In the genomic region with DNA sequence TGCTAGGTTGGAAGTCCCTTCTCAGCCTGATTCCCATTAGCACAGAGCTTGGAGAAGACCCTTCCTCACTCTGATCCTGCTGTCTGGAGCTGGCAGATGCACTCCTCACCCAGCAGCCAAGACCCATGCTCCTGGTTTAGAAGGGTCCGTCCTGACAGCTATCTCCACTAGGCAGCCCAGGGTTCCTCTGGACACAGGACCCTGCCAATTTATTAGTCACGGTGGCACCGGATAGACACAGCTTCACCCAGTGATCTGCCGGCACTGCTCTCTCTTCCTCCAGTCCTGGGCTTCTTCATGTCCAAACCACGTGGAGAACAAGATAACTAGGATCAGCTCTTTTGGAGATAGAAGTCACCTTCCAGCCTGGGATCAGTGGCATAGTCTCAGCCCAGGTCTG, we compare ENCODE assay signal across 22 cellular contexts. TPM values are rescaled to one million over a fixed set of nuclear protein-coding genes. Genes with fewer than 3 reads are reported as not detected.
A peak's percentile ranks its signal among the peaks of the same experiment; 100 is the strongest.
DNase-seq lines count a peak whose midpoint lies in the region; ATAC-seq and TF ChIP-seq lines count a peak whose summit lies in the region.
"Had no signal": no experiment of that assay in that cellular context is flagged by ENCODE, and none has a peak within 500 bp of the region (broad histone marks: within the 10 kb centered on the region; RNA-seq: fewer than 3 reads in every experiment).

No MANE protein-coding gene starts in this region.

- DNase-seq in DMS53 (lab: John Stamatoyannopoulos, UW): peak; percentile 15
- DNase-seq in DMS53 treated with DMSO at 0.1 percent for 48 hours (lab: John Stamatoyannopoulos, UW; ENCODE audit: unreplicated experiment): no peak
- no peak for DNase-seq in Karpas-422
- peak; percentile 49 for DNase-seq in cerebellum (ENCODE audit: low spot score)
- DNase-seq in NCI-H1417 (lab: John Stamatoyannopoulos, UW): no peak
- no peak for DNase-seq in inferior parietal cortex (ENCODE audit: extremely low spot score)
- DNase-seq: DMS79 treated with DMSO at 0.1 percent for 48 hours, GOT3, HCEC 1CT, Kasumi-1, NCI-H1417 treated with DMSO at 0.1 percent for 48 hours, NCI-H187, NCI-H2107, NCI-H748 treated with DMSO at 0.1 percent for 48 hours, Peyer's patch had no signal

- H3K27me3 ChIP-seq in Karpas-422 (ENCODE audit: low read length): no peaks in the 10 kb centered on the region
- H3K27me3 ChIP-seq in parathyroid adenoma (ENCODE audit: control insufficient read depth, insufficient read depth, low read length): no peaks in the 10 kb centered on the region
- H3K27me3 ChIP-seq: Peyer's patch had no signal

- no peaks in the 10 kb centered on the region for H3K79me2 ChIP-seq in Karpas-422 (ENCODE audit: low read length)
- no peaks in the 10 kb centered on the region for H3K79me2 ChIP-seq in parathyroid adenoma

- no peaks in the 10 kb centered on the region for H3K9me2 ChIP-seq in Karpas-422 (replicated peaks; ENCODE audit: insufficient read depth, low read length)

- H3K4me3 ChIP-seq in Karpas-422 (ENCODE audit: low read length) (no peak overlapping the region), parathyroid adenoma (ENCODE audit: low read depth, low read length) (no peak overlapping the region)
- H3K4me3 ChIP-seq: GM12878, Peyer's patch, SJCRH30 had no signal

- H3K9me3 ChIP-seq in Karpas-422 (ENCODE audit: low read length) (no peaks in the 10 kb centered on the region), parathyroid adenoma (ENCODE audit: control insufficient read depth, low read length) (no peaks in the 10 kb centered on the region)
- H3K9me3 ChIP-seq: Peyer's patch, SJCRH30 had no signal

- peak; percentile 6 for TF ChIP-seq CTCF in parathyroid adenoma (IDR thresholded peaks at IDR 0.05)

- ATAC-seq in HG02610 (IDR thresholded peaks at IDR 0.05; ENCODE audit: unreplicated experiment): no peak
- ATAC-seq: GM12878 had no signal

- H3K4me2 ChIP-seq in Karpas-422 (ENCODE audit: low read depth, low read length, poor library complexity, severe bottlenecking): no peak overlapping the region
- H3K4me2 ChIP-seq in parathyroid adenoma (ENCODE audit: low read length): no peak overlapping the region

- H2AFZ ChIP-seq in Karpas-422 (ENCODE audit: low read length) (no peak overlapping the region), parathyroid adenoma (peak overlapping the region; percentile 69)

- H3K4me1 ChIP-seq in Karpas-422 (ENCODE audit: low read length) (peaks cover 38% of the 10 kb centered on the region), parathyroid adenoma (peaks cover 42% of the 10 kb centered on the region)
- H3K4me1 ChIP-seq: Peyer's patch, SJCRH30 had no signal

- H3K27ac ChIP-seq in Karpas-422 (ENCODE audit: low read length) (no peak overlapping the region), parathyroid adenoma (peak overlapping the region; percentile 82)
- H3K27ac ChIP-seq: 22Rv1, Peyer's patch, SJCRH30 had no signal

- no peaks in the 10 kb centered on the region for H4K20me1 ChIP-seq in Karpas-422 (ENCODE audit: insufficient read depth, low read depth, low read length)

- H3K36me3 ChIP-seq in Karpas-422 (ENCODE audit: insufficient read depth, low read length) (no peaks in the 10 kb centered on the region), parathyroid adenoma (ENCODE audit: control insufficient read depth, insufficient read depth, low read length) (no peaks in the 10 kb centered on the region)
- H3K36me3 ChIP-seq: Peyer's patch, SJCRH30 had no signal

- 0 out of 2 replicates have a peak overlapping the region, but pooled peaks have one; percentile 2 for H3K9ac ChIP-seq in Karpas-422 (ENCODE audit: low read length)
- no peak overlapping the region for H3K9ac ChIP-seq in parathyroid adenoma

RNA-seq across cellular contexts. Expression of gene TCL1B, which starts 26.2 kb away (rescaled TPM):
- 0.37 TPM in 1 of 2 replicates, not detected in the other for total RNA-seq in Karpas-422 (2014; rRNA removed; shearing (Covaris generic); ENCODE audit: low replicate concordance)
- total RNA-seq in cerebellum: not detected
- total RNA-seq: MCF 10A, NCI-H460, Peyer's patch, SJCRH30 had no signal

RNA-seq across cellular contexts. Expression of gene TCL1A, which starts 53.9 kb away (rescaled TPM):
- 24.1 and 52.1 TPM in 2 replicates for total RNA-seq in Karpas-422 (2014; rRNA removed; shearing (Covaris generic); ENCODE audit: low replicate concordance)
- not detected for total RNA-seq in cerebellum
- total RNA-seq: MCF 10A, NCI-H460, SJCRH30 had no signal

Comparison
In these comparisons a context has a peak if more than half of its experiments do, and no peak if none do; other contexts are left out.
1. DNase-seq: peak in DMS53 (single experiment) and cerebellum (single experiment); none in DMS53 treated with DMSO at 0.1 percent for 48 hours (single experiment), Karpas-422 (single experiment), NCI-H1417 (0 of 3) and inferior parietal cortex (single experiment).
2. RNA of gene TCL1A, which starts 53.9 kb away (total RNA-seq): 24.1 to 52.1 TPM in Karpas-422; not detected in cerebellum (single experiment); every median in the first group is over 10 times any median in the second.